Comparison of ENCODE assay signal across 1 cellular context in genomic region chr14:24279301-24280186, GRCh38.
TF ChIP-seq lines count a peak whose summit lies in the region.

No MANE protein-coding gene starts in this region.

TF ChIP-seq in HepG2, 621 proteins besides CTCF, POLR2A, EP300 and RAD21:
- TF ChIP-seq XRCC5 (optimal IDR thresholded peaks at IDR 0.05; ENCODE audit: low read length) (peak; percentile 13), KLF15 (CRISPR knock-in tag; IDR thresholded peaks at IDR 0.05; ENCODE audit: borderline replicate concordance) (0 out of 2 replicates have a peak, but pooled peaks have one; percentile 27), KDM5A (IDR thresholded peaks at IDR 0.05; ENCODE audit: borderline replicate concordance, low read length) (no peak), HIVEP1 (CRISPR knock-in tag; IDR thresholded peaks at IDR 0.05) (0 out of 2 replicates have a peak, but pooled peaks have one; percentile 47), RFX5 (IDR thresholded peaks at IDR 0.05; ENCODE audit: low read depth, low read length) (peak; percentile 58; the same call in 1 of the 2 replicates)
- TF ChIP-seq, protein P1, sequence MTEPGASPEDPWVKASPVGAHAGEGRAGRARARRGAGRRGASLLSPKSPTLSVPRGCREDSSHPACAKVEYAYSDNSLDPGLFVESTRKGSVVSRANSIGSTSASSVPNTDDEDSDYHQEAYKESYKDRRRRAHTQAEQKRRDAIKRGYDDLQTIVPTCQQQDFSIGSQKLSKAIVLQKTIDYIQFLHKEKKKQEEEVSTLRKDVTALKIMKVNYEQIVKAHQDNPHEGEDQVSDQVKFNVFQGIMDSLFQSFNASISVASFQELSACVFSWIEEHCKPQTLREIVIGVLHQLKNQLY (CRISPR knock-in tag; IDR thresholded peaks at IDR 0.05) = no peak
- TF ChIP-seq, protein P2, sequence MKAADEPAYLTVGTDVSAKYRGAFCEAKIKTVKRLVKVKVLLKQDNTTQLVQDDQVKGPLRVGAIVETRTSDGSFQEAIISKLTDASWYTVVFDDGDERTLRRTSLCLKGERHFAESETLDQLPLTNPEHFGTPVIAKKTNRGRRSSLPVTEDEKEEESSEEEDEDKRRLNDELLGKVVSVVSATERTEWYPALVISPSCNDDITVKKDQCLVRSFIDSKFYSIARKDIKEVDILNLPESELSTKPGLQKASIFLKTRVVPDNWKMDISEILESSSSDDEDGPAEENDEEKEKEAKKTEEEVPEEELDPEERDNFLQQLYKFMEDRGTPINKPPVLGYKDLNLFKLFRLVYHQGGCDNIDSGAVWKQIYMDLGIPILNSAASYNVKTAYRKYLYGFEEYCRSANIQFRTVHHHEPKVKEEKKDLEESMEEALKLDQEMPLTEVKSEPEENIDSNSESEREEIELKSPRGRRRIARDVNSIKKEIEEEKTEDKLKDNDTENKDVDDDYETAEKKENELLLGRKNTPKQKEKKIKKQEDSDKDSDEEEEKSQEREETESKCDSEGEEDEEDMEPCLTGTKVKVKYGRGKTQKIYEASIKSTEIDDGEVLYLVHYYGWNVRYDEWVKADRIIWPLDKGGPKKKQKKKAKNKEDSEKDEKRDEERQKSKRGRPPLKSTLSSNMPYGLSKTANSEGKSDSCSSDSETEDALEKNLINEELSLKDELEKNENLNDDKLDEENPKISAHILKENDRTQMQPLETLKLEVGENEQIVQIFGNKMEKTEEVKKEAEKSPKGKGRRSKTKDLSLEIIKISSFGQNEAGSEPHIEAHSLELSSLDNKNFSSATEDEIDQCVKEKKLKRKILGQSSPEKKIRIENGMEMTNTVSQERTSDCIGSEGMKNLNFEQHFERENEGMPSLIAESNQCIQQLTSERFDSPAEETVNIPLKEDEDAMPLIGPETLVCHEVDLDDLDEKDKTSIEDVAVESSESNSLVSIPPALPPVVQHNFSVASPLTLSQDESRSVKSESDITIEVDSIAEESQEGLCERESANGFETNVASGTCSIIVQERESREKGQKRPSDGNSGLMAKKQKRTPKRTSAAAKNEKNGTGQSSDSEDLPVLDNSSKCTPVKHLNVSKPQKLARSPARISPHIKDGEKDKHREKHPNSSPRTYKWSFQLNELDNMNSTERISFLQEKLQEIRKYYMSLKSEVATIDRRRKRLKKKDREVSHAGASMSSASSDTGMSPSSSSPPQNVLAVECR (CRISPR knock-in tag; IDR thresholded peaks at IDR 0.05; ENCODE audit: borderline replicate concordance) = 0 out of 2 replicates have a peak, but pooled peaks have one; percentile 8
TF ChIP-seq in HepG2: peak in this region for 5.
